1 cellular context compared by ENCODE assay signal in the genomic region with DNA sequence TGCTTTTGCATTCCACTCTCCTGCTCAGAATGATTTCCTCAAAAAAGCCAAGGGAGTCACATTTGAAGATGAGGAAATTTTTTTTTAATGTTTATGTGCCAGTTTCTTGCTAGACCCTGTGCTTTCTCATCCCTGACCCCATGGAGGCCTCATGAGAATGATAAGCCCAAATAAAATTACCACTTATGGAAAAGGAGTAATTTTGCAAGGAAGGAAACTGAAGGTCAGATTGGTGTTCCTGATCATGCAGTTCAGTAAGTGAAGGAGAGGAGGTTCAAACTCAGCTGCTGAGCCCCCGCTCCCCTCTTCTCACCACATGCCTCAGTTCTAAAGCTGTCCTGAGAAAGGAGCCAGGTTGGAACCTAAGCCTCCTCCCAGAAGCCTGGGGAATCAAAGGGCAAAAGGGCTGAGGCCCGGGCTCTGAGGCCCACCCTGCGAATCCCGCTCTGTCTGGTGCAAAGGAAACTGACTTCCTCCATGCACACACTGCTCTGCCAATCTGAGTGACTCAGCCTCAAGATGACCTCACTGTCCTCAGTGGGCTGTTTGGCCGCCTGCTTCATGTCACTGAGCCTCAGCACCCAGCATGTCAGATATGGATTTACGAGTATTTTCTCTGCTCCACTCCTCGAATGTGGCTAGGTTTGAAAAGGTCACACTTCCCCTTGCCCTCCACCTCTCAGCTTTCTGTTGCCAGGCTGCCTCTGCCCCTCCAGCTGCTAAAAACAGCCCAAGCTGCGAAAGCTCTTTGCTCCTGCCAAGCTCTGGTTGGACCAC.
A peak's percentile ranks its signal among the peaks of the same experiment; 100 is the strongest.
TF ChIP-seq lines count a peak whose summit lies in the region.

No MANE protein-coding gene starts in this region.

TF ChIP-seq in HepG2, 621 proteins besides CTCF, POLR2A, EP300 and RAD21 (continues in another document):
- TF ChIP-seq, protein P1, sequence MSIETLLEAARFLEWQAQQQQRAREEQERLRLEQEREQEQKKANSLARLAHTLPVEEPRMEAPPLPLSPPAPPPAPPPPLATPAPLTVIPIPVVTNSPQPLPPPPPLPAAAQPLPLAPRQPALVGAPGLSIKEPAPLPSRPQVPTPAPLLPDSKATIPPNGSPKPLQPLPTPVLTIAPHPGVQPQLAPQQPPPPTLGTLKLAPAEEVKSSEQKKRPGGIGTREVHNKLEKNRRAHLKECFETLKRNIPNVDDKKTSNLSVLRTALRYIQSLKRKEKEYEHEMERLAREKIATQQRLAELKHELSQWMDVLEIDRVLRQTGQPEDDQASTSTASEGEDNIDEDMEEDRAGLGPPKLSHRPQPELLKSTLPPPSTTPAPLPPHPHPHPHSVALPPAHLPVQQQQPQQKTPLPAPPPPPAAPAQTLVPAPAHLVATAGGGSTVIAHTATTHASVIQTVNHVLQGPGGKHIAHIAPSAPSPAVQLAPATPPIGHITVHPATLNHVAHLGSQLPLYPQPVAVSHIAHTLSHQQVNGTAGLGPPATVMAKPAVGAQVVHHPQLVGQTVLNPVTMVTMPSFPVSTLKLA (IDR thresholded peaks at IDR 0.05), result no peak
- TF ChIP-seq, protein P2, sequence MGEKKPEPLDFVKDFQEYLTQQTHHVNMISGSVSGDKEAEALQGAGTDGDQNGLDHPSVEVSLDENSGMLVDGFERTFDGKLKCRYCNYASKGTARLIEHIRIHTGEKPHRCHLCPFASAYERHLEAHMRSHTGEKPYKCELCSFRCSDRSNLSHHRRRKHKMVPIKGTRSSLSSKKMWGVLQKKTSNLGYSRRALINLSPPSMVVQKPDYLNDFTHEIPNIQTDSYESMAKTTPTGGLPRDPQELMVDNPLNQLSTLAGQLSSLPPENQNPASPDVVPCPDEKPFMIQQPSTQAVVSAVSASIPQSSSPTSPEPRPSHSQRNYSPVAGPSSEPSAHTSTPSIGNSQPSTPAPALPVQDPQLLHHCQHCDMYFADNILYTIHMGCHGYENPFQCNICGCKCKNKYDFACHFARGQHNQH (CRISPR knock-in tag; IDR thresholded peaks at IDR 0.05), result no peak
- TF ChIP-seq FOXA3 (CRISPR knock-in tag; IDR thresholded peaks at IDR 0.05) (no peak), ZNF333 (CRISPR knock-in tag; IDR thresholded peaks at IDR 0.05; ENCODE audit: borderline replicate concordance) (0 out of 2 replicates have a peak, but pooled peaks have one; percentile 26), TP53 (CRISPR knock-in tag; conservative IDR thresholded peaks at IDR 0.05) (no peak), TRIM24 (CRISPR knock-in tag; IDR thresholded peaks at IDR 0.05) (no peak), ZNF33A (CRISPR knock-in tag; IDR thresholded peaks at IDR 0.05; ENCODE audit: borderline replicate concordance) (no peak), ZNF615 (CRISPR knock-in tag; IDR thresholded peaks at IDR 0.05; ENCODE audit: borderline replicate concordance) (no peak), SRY (CRISPR knock-in tag; IDR thresholded peaks at IDR 0.05) (no peak), ZSCAN22 (CRISPR knock-in tag; IDR thresholded peaks at IDR 0.05) (no peak), ZNF17 (CRISPR knock-in tag; IDR thresholded peaks at IDR 0.05) (no peak), CHD2 (IDR thresholded peaks at IDR 0.05; ENCODE audit: low read depth, low read length) (no peak), ZNF749 (CRISPR knock-in tag; IDR thresholded peaks at IDR 0.05; ENCODE audit: borderline replicate concordance) (no peak), PLRG1 (conservative IDR thresholded peaks at IDR 0.05) (no peak), ZMYM2 (CRISPR knock-in tag; IDR thresholded peaks at IDR 0.05) (no peak), ZSCAN20 (CRISPR knock-in tag; IDR thresholded peaks at IDR 0.05; ENCODE audit: borderline replicate concordance) (no peak), WIZ (CRISPR knock-in tag; IDR thresholded peaks at IDR 0.05) (no peak), ZZZ3 (CRISPR knock-in tag; IDR thresholded peaks at IDR 0.05; ENCODE audit: borderline replicate concordance) (no peak), TBL1XR1 (IDR thresholded peaks at IDR 0.05; ENCODE audit: borderline replicate concordance, low read length, partially characterized antibody) (no peak), ZNF367 (CRISPR knock-in tag; IDR thresholded peaks at IDR 0.05; ENCODE audit: borderline replicate concordance) (no peak), POLR2G (IDR thresholded peaks at IDR 0.05; ENCODE audit: low read depth, low read length) (0 out of 2 replicates have a peak, but pooled peaks have one; percentile 35), RBM22 (optimal IDR thresholded peaks at IDR 0.05; ENCODE audit: low read length) (no peak), RXRB (CRISPR knock-in tag; IDR thresholded peaks at IDR 0.05; ENCODE audit: borderline replicate concordance) (no peak), ZNF713 (CRISPR knock-in tag; IDR thresholded peaks at IDR 0.05) (no peak), RARG (CRISPR knock-in tag; IDR thresholded peaks at IDR 0.05; ENCODE audit: low read depth) (no peak), ZNF619 (CRISPR knock-in tag; IDR thresholded peaks at IDR 0.05) (no peak), ETV5 (CRISPR knock-in tag; IDR thresholded peaks at IDR 0.05; ENCODE audit: borderline replicate concordance) (peak; percentile 36; the same call in 1 of the 2 replicates), JUN (CRISPR knock-in tag; IDR thresholded peaks at IDR 0.05) (no peak)
- TF ChIP-seq, protein P3, sequence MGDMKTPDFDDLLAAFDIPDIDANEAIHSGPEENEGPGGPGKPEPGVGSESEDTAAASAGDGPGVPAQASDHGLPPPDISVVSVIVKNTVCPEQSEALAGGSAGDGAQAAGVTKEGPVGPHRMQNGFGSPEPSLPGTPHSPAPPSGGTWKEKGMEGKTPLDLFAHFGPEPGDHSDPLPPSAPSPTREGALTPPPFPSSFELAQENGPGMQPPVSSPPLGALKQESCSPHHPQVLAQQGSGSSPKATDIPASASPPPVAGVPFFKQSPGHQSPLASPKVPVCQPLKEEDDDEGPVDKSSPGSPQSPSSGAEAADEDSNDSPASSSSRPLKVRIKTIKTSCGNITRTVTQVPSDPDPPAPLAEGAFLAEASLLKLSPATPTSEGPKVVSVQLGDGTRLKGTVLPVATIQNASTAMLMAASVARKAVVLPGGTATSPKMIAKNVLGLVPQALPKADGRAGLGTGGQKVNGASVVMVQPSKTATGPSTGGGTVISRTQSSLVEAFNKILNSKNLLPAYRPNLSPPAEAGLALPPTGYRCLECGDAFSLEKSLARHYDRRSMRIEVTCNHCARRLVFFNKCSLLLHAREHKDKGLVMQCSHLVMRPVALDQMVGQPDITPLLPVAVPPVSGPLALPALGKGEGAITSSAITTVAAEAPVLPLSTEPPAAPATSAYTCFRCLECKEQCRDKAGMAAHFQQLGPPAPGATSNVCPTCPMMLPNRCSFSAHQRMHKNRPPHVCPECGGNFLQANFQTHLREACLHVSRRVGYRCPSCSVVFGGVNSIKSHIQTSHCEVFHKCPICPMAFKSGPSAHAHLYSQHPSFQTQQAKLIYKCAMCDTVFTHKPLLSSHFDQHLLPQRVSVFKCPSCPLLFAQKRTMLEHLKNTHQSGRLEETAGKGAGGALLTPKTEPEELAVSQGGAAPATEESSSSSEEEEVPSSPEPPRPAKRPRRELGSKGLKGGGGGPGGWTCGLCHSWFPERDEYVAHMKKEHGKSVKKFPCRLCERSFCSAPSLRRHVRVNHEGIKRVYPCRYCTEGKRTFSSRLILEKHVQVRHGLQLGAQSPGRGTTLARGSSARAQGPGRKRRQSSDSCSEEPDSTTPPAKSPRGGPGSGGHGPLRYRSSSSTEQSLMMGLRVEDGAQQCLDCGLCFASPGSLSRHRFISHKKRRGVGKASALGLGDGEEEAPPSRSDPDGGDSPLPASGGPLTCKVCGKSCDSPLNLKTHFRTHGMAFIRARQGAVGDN (CRISPR knock-in tag; IDR thresholded peaks at IDR 0.05), result peak; percentile 81
- TF ChIP-seq, protein P4, sequence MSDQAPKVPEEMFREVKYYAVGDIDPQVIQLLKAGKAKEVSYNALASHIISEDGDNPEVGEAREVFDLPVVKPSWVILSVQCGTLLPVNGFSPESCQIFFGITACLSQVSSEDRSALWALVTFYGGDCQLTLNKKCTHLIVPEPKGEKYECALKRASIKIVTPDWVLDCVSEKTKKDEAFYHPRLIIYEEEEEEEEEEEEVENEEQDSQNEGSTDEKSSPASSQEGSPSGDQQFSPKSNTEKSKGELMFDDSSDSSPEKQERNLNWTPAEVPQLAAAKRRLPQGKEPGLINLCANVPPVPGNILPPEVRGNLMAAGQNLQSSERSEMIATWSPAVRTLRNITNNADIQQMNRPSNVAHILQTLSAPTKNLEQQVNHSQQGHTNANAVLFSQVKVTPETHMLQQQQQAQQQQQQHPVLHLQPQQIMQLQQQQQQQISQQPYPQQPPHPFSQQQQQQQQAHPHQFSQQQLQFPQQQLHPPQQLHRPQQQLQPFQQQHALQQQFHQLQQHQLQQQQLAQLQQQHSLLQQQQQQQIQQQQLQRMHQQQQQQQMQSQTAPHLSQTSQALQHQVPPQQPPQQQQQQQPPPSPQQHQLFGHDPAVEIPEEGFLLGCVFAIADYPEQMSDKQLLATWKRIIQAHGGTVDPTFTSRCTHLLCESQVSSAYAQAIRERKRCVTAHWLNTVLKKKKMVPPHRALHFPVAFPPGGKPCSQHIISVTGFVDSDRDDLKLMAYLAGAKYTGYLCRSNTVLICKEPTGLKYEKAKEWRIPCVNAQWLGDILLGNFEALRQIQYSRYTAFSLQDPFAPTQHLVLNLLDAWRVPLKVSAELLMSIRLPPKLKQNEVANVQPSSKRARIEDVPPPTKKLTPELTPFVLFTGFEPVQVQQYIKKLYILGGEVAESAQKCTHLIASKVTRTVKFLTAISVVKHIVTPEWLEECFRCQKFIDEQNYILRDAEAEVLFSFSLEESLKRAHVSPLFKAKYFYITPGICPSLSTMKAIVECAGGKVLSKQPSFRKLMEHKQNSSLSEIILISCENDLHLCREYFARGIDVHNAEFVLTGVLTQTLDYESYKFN (CRISPR knock-in tag; conservative IDR thresholded peaks at IDR 0.05), result peak; percentile 38; the same call in 1 of the 2 replicates
- TF ChIP-seq, protein P5, sequence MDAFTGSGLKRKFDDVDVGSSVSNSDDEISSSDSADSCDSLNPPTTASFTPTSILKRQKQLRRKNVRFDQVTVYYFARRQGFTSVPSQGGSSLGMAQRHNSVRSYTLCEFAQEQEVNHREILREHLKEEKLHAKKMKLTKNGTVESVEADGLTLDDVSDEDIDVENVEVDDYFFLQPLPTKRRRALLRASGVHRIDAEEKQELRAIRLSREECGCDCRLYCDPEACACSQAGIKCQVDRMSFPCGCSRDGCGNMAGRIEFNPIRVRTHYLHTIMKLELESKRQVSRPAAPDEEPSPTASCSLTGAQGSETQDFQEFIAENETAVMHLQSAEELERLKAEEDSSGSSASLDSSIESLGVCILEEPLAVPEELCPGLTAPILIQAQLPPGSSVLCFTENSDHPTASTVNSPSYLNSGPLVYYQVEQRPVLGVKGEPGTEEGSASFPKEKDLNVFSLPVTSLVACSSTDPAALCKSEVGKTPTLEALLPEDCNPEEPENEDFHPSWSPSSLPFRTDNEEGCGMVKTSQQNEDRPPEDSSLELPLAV (CRISPR knock-in tag; conservative IDR thresholded peaks at IDR 0.05; ENCODE audit: low read depth), result no peak
- TF ChIP-seq, protein P6, sequence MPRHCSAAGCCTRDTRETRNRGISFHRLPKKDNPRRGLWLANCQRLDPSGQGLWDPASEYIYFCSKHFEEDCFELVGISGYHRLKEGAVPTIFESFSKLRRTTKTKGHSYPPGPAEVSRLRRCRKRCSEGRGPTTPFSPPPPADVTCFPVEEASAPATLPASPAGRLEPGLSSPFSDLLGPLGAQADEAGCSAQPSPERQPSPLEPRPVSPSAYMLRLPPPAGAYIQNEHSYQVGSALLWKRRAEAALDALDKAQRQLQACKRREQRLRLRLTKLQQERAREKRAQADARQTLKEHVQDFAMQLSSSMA (CRISPR knock-in tag; IDR thresholded peaks at IDR 0.05), result no peak
- TF ChIP-seq, protein P7, sequence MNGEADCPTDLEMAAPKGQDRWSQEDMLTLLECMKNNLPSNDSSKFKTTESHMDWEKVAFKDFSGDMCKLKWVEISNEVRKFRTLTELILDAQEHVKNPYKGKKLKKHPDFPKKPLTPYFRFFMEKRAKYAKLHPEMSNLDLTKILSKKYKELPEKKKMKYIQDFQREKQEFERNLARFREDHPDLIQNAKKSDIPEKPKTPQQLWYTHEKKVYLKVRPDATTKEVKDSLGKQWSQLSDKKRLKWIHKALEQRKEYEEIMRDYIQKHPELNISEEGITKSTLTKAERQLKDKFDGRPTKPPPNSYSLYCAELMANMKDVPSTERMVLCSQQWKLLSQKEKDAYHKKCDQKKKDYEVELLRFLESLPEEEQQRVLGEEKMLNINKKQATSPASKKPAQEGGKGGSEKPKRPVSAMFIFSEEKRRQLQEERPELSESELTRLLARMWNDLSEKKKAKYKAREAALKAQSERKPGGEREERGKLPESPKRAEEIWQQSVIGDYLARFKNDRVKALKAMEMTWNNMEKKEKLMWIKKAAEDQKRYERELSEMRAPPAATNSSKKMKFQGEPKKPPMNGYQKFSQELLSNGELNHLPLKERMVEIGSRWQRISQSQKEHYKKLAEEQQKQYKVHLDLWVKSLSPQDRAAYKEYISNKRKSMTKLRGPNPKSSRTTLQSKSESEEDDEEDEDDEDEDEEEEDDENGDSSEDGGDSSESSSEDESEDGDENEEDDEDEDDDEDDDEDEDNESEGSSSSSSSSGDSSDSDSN (CRISPR knock-in tag; IDR thresholded peaks at IDR 0.05), result no peak
- TF ChIP-seq, protein P8, sequence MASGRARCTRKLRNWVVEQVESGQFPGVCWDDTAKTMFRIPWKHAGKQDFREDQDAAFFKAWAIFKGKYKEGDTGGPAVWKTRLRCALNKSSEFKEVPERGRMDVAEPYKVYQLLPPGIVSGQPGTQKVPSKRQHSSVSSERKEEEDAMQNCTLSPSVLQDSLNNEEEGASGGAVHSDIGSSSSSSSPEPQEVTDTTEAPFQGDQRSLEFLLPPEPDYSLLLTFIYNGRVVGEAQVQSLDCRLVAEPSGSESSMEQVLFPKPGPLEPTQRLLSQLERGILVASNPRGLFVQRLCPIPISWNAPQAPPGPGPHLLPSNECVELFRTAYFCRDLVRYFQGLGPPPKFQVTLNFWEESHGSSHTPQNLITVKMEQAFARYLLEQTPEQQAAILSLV (CRISPR knock-in tag; IDR thresholded peaks at IDR 0.05; ENCODE audit: borderline replicate concordance), result no peak
- TF ChIP-seq, protein P9, sequence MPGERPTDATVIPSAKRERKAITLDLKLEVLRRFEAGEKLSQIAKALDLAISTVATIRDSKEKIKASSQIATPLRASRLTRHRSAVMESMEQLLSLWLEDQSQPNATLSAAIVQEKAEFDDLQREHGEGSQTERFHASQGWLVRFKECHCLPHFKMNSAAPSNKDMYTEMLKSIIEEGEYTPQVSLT (CRISPR knock-in tag; IDR thresholded peaks at IDR 0.05; ENCODE audit: borderline replicate concordance, low read depth), result no peak
- TF ChIP-seq, protein P10, sequence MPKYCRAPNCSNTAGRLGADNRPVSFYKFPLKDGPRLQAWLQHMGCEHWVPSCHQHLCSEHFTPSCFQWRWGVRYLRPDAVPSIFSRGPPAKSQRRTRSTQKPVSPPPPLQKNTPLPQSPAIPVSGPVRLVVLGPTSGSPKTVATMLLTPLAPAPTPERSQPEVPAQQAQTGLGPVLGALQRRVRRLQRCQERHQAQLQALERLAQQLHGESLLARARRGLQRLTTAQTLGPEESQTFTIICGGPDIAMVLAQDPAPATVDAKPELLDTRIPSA (CRISPR knock-in tag; IDR thresholded peaks at IDR 0.05; ENCODE audit: borderline replicate concordance), result no peak
- TF ChIP-seq, protein P11, sequence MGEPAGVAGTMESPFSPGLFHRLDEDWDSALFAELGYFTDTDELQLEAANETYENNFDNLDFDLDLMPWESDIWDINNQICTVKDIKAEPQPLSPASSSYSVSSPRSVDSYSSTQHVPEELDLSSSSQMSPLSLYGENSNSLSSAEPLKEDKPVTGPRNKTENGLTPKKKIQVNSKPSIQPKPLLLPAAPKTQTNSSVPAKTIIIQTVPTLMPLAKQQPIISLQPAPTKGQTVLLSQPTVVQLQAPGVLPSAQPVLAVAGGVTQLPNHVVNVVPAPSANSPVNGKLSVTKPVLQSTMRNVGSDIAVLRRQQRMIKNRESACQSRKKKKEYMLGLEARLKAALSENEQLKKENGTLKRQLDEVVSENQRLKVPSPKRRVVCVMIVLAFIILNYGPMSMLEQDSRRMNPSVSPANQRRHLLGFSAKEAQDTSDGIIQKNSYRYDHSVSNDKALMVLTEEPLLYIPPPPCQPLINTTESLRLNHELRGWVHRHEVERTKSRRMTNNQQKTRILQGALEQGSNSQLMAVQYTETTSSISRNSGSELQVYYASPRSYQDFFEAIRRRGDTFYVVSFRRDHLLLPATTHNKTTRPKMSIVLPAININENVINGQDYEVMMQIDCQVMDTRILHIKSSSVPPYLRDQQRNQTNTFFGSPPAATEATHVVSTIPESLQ (CRISPR knock-in tag; conservative IDR thresholded peaks at IDR 0.05), result no peak
